In the genomic region with DNA sequence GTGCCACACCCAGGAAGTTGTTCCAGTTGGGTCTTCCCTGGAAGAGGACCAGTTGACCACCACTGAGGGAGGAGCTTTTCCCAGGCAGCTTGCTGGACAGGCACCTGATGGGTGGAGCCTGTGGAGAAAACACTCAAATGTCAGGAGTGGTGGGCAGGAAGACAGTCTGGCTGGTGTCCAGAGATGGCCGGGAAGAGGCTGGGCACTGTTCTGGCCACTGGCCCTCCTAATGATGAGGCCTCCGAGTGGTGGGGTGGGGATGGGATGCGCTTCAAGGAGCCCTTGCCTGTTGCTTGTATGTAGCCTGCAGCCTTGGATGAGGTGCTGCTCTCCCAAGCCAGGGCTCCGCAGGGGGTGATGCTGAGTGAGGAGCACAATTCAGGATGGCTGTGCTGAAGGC, we compare ENCODE assay signal across 12 cellular contexts. TPM values are rescaled to one million over a fixed set of nuclear protein-coding genes. Genes with fewer than 3 reads are reported as not detected.
DNase-seq lines count a peak whose midpoint lies in the region; ATAC-seq and TF ChIP-seq lines count a peak whose summit lies in the region.
"Had no signal": no experiment of that assay in that cellular context is flagged by ENCODE, and none has a peak within 500 bp of the region (broad histone marks: within the 10 kb centered on the region; RNA-seq: fewer than 3 reads in every experiment).

No MANE protein-coding gene starts in this region.

- TF ChIP-seq CTCF in natural killer cell (IDR thresholded peaks at IDR 0.05) (no peak), endodermal cell (conservative IDR thresholded peaks at IDR 0.05) (no peak), osteocyte (IDR thresholded peaks at IDR 0.05) (no peak)

- peaks cover 68 to 69% of the 10 kb centered on the region in 2 donors for H3K4me1 Mint-ChIP-seq in natural killer cell
- peaks cover 61 to 62% of the 10 kb centered on the region in 2 donors for H3K4me1 Mint-ChIP-seq in natural killer cell treated with Interleukin-12 subunit alpha and Interleukin-12 subunit beta and Interleukin-15 and Interleukin-18, amount 100 ng/mL, for 72 hours (ENCODE audit: low read depth in 2 of 2)
- H3K4me1 Mint-ChIP-seq in endodermal cell = peaks cover 18% of the 10 kb centered on the region
- peaks cover 74% of the 10 kb centered on the region for H3K4me1 Mint-ChIP-seq in osteocyte (ENCODE audit: unreplicated experiment)

- H3K9me3 ChIP-seq in endodermal cell (ENCODE audit: control insufficient read depth, low read length) = no peaks in the 10 kb centered on the region

- H3K27me3 ChIP-seq in endodermal cell (ENCODE audit: control insufficient read depth, insufficient read depth, low read length, poor library complexity, severe bottlenecking) = no peaks in the 10 kb centered on the region

- H3K4me1 ChIP-seq in endodermal cell (ENCODE audit: control insufficient read depth, insufficient read depth, low read length) = no peaks in the 10 kb centered on the region

- H3K36me3 ChIP-seq in endodermal cell (ENCODE audit: control insufficient read depth, insufficient read depth, low read length) = peaks cover 46% of the 10 kb centered on the region

- H3K36me3 Mint-ChIP-seq in natural killer cell (no peaks in the 10 kb centered on the region), endodermal cell (ENCODE audit: low read depth) (peaks cover 44% of the 10 kb centered on the region), osteocyte (ENCODE audit: unreplicated experiment) (peaks cover 20% of the 10 kb centered on the region)
- peaks cover 26% of the 10 kb centered on the region for H3K36me3 Mint-ChIP-seq in natural killer cell treated with Interleukin-12 subunit alpha and Interleukin-12 subunit beta and Interleukin-15 and Interleukin-18, amount 100 ng/mL, for 72 hours

- no peak for DNase-seq in natural killer cell
- no peak for DNase-seq in natural killer cell treated with Interleukin-12 subunit alpha and Interleukin-12 subunit beta and Interleukin-15 and Interleukin-18, amount 100 ng/mL, for 72 hours (ENCODE audit: low spot score)
- DNase-seq in endodermal cell = peak; percentile 37
- no peak for DNase-seq in osteocyte (ENCODE audit: extremely low spot score, unreplicated experiment)
- DNase-seq in NCI-H146 treated with DMSO at 0.1 percent for 48 hours (lab: John Stamatoyannopoulos, UW; ENCODE audit: unreplicated experiment) = no peak
- DNase-seq in NCI-H187 treated with DMSO at 0.1 percent for 48 hours (lab: John Stamatoyannopoulos, UW) = no peak
- no peak for DNase-seq in iPS-NIHi11 (ENCODE audit: low spot score)
- no peak for DNase-seq in SHP77 treated with DMSO at 0.1 percent for 48 hours (lab: John Stamatoyannopoulos, UW)
- DNase-seq: NCI-H1092 treated with DMSO at 0.1 percent for 48 hours, NCI-H524 treated with DMSO at 0.1 percent for 48 hours, SIG-M5, small intestine had no signal

- H3K27me3 Mint-ChIP-seq in natural killer cell (ENCODE audit: low read depth in 2 of 2) = no peaks in the 10 kb centered on the region
- H3K27me3 Mint-ChIP-seq in natural killer cell treated with Interleukin-12 subunit alpha and Interleukin-12 subunit beta and Interleukin-15 and Interleukin-18, amount 100 ng/mL, for 72 hours = no peaks in the 10 kb centered on the region
- H3K27me3 Mint-ChIP-seq in endodermal cell (ENCODE audit: insufficient read depth) = no peaks in the 10 kb centered on the region
- no peaks in the 10 kb centered on the region for H3K27me3 Mint-ChIP-seq in osteocyte (ENCODE audit: unreplicated experiment)

- H3K9me3 Mint-ChIP-seq in natural killer cell = no peaks in the 10 kb centered on the region
- H3K9me3 Mint-ChIP-seq in natural killer cell treated with Interleukin-12 subunit alpha and Interleukin-12 subunit beta and Interleukin-15 and Interleukin-18, amount 100 ng/mL, for 72 hours = no peaks in the 10 kb centered on the region
- no peaks in the 10 kb centered on the region for H3K9me3 Mint-ChIP-seq in endodermal cell
- no peaks in the 10 kb centered on the region for H3K9me3 Mint-ChIP-seq in osteocyte (ENCODE audit: unreplicated experiment)

- intact Hi-C loops in natural killer cell (cut with micrococcal nuclease) = no loop called here

- no peak overlapping the region for H3K4me3 ChIP-seq in endodermal cell (ENCODE audit: low read length)

- no peak overlapping the region for H3K4me3 Mint-ChIP-seq in natural killer cell
- H3K4me3 Mint-ChIP-seq in natural killer cell treated with Interleukin-12 subunit alpha and Interleukin-12 subunit beta and Interleukin-15 and Interleukin-18, amount 100 ng/mL, for 72 hours = no peak overlapping the region
- no peak overlapping the region for H3K4me3 Mint-ChIP-seq in endodermal cell
- H3K4me3 Mint-ChIP-seq in osteocyte (ENCODE audit: unreplicated experiment) = no peak overlapping the region

- no peak overlapping the region for H3K9ac ChIP-seq in endodermal cell (ENCODE audit: extremely low read depth, low read length, poor library complexity, severe bottlenecking)

- no peak for ATAC-seq in natural killer cell
- ATAC-seq in natural killer cell treated with Interleukin-12 subunit alpha and Interleukin-12 subunit beta and Interleukin-15 and Interleukin-18, amount 100 ng/mL, for 72 hours = no peak

- 79% methylated on average over 4 of the region's 4 CpGs; no CpG with 5 or more reads in 1 of the 2 experiments for WGBS in endodermal cell (ENCODE audit: insufficient coverage in 1 of 2, insufficient read length in 1 of 2), 2 experiments

- H3K27ac Mint-ChIP-seq in natural killer cell = peak overlapping the region; percentile 84
- no peak overlapping the region for H3K27ac Mint-ChIP-seq in natural killer cell treated with Interleukin-12 subunit alpha and Interleukin-12 subunit beta and Interleukin-15 and Interleukin-18, amount 100 ng/mL, for 72 hours
- H3K27ac Mint-ChIP-seq in endodermal cell = no peak overlapping the region
- H3K27ac Mint-ChIP-seq in osteocyte (ENCODE audit: unreplicated experiment) = peak overlapping the region; percentile 68

- no peak overlapping the region for H3K27ac ChIP-seq in endodermal cell (ENCODE audit: low read depth, low read length)

RNA-seq across cellular contexts. Expression of a gene that starts 12.3 kb away (rescaled TPM):
- total RNA-seq in natural killer cell (10 to 100 TPM; 35.3 to 53.4 (median 49.8) TPM), endodermal cell (10 to 100 TPM; 10.2 to 12.9 TPM), osteocyte (24.5 and 24.7 TPM in 2 replicates)
- total RNA-seq in natural killer cell treated with Interleukin-12 subunit alpha and Interleukin-12 subunit beta and Interleukin-15 and Interleukin-18, amount 100 ng/mL, for 72 hours = 10 to 100 TPM; 31.2 to 47.2 TPM
- polyA plus RNA-seq in endodermal cell (2013, experiment 1 of 2) = 10.9 TPM
- polyA plus RNA-seq in endodermal cell (2013, experiment 2 of 2) = 10.4 TPM

RNA-seq across cellular contexts. Expression of a gene that starts 28.6 kb away (rescaled TPM):
- 10 to 100 TPM in 1 of 3 donors, 1 to 10 TPM in 2; 6.2 to 23.9 (median 9.7) TPM for total RNA-seq in natural killer cell
- total RNA-seq in natural killer cell treated with Interleukin-12 subunit alpha and Interleukin-12 subunit beta and Interleukin-15 and Interleukin-18, amount 100 ng/mL, for 72 hours = 10 to 100 TPM; 24.7 to 91.9 TPM
- 10 to 100 TPM; 60.7 to 64.6 TPM for total RNA-seq in endodermal cell
- polyA plus RNA-seq in endodermal cell (2013, experiment 1 of 2) = 46.2 TPM
- polyA plus RNA-seq in endodermal cell (2013, experiment 2 of 2) = 44.8 TPM
- 4.2 and 4.8 TPM in 2 replicates for total RNA-seq in osteocyte

RNA-seq across cellular contexts. Expression of a gene that starts 57.7 kb away (rescaled TPM):
- 10 to 100 TPM; 13.7 to 16.2 (median 13.9) TPM for total RNA-seq in natural killer cell
- total RNA-seq in natural killer cell treated with Interleukin-12 subunit alpha and Interleukin-12 subunit beta and Interleukin-15 and Interleukin-18, amount 100 ng/mL, for 72 hours = 1 to 10 TPM; 3.1 to 5.0 TPM
- 10 to 100 TPM; 22.5 to 30.0 TPM for total RNA-seq in endodermal cell
- polyA plus RNA-seq in endodermal cell (2013, experiment 1 of 2) = 6.2 TPM
- polyA plus RNA-seq in endodermal cell (2013, experiment 2 of 2) = 8.7 TPM
- total RNA-seq in osteocyte = 4.6 and 5.7 TPM in 2 replicates

Comparison
In these comparisons a context has a peak if more than half of its experiments do, and no peak if none do; other contexts are left out.
1. H3K27ac Mint-ChIP-seq: peak in natural killer cell (2 of 2) and osteocyte (single experiment); none in natural killer cell treated with Interleukin-12 subunit alpha and Interleukin-12 subunit beta and Interleukin-15 and Interleukin-18, amount 100 ng/mL, for 72 hours (0 of 2) and endodermal cell (single experiment).